In the genomic region with DNA sequence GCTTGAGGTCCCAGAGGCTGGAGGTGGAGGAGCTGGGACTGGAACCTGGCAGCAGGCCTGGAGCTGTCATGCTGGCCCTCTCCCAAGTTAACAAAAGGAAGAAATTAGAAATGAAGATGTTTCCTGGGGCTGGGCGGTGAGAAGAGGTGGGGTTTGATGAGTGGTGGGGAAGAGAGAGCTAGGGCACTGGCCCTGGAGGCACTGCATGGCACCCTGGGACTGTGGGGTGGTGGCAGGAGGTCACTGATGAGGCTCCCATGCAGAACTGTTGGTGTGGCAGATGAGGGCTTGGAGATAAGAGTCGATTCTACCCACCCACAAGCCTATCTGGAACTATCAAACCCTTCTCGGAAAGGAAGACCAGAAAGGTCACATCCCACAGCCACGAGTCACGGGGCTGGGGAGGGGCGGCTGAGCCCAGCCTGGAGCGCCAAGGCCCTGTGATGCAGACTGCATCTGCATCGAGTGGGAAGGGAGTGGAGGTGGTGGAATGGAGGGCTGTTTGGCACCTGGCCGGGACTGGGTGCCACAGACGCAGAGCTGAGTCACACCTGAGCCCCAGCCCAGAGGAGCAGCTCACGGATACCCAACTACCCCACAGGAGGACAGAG, we compare ENCODE assay signal across 8 cellular contexts. TPM values are rescaled to one million over a fixed set of nuclear protein-coding genes. Genes with fewer than 3 reads are reported as not detected.
DNase-seq lines count a peak whose midpoint lies in the region; ATAC-seq and TF ChIP-seq lines count a peak whose summit lies in the region.

No MANE protein-coding gene starts in this region.

- DNase-seq in GM23248 (peak; percentile 64), SJCRH30 (peak; percentile 45), endodermal cell (no peak), renal cortical epithelial cell (ENCODE audit: low read depth) (peak; percentile 47), SKM-1 (lab: John Stamatoyannopoulos, UW; ENCODE audit: unreplicated experiment) (no peak), ascending aorta (ENCODE audit: low spot score in 2 of 2) (no peak)

- H3K4me1 ChIP-seq in GM23248 (ENCODE audit: insufficient read depth) = peaks cover 25% of the 10 kb centered on the region
- H3K4me1 ChIP-seq in SJCRH30 = peaks cover 19% of the 10 kb centered on the region
- H3K4me1 ChIP-seq in endodermal cell (ENCODE audit: control insufficient read depth, insufficient read depth, low read length) = no peaks in the 10 kb centered on the region
- peaks cover 0 to 8% of the 10 kb centered on the region in 2 donors for H3K4me1 ChIP-seq in ascending aorta

- H3K4me3 Mint-ChIP-seq in endodermal cell = no peak overlapping the region

- no peak overlapping the region for H3K4me2 ChIP-seq in GM23248 (ENCODE audit: unreplicated experiment)

- no peaks in the 10 kb centered on the region for H4K20me1 ChIP-seq in GM23248 (ENCODE audit: insufficient read depth)

- in situ Hi-C loops in GM23248 (cut with MboI) = no loop called here

- H3K4me1 Mint-ChIP-seq in endodermal cell = peaks cover 22% of the 10 kb centered on the region

- H3K79me2 ChIP-seq in GM23248 (ENCODE audit: insufficient read depth) = no peaks in the 10 kb centered on the region

- H3K4me3 ChIP-seq in GM23248 (no peak overlapping the region), SJCRH30 (no peak overlapping the region), endodermal cell (ENCODE audit: low read length) (no peak overlapping the region), ascending aorta (no peak overlapping the region)

- no peaks in the 10 kb centered on the region for H3K9me2 ChIP-seq in GM23248 (ENCODE audit: insufficient read depth)

- H3K36me3 ChIP-seq in GM23248 (ENCODE audit: low read depth) (no peaks in the 10 kb centered on the region), SJCRH30 (0 out of 2 replicates have a peak, but pooled peaks cover 2% of the 10 kb centered on the region), endodermal cell (ENCODE audit: control insufficient read depth, insufficient read depth, low read length) (peaks cover 72% of the 10 kb centered on the region), ascending aorta (peaks cover 0 to 9% of the 10 kb centered on the region in 2 donors)

- peaks cover 17% of the 10 kb centered on the region for H3K9me3 Mint-ChIP-seq in endodermal cell

- H3K27ac Mint-ChIP-seq in endodermal cell = peak overlapping the region; percentile 79

- H3K27ac ChIP-seq in GM23248 (peak overlapping the region; percentile 38), SJCRH30 (peak overlapping the region; percentile 19; the same call in 1 of the 2 replicates), endodermal cell (ENCODE audit: low read depth, low read length) (no peak overlapping the region), ascending aorta (peak overlapping the region in 1 of 2 donors; percentile 23)

- WGBS in GM23248 (ENCODE audit: low coverage in 1 of 2, low lambda C conversion rate in 2 of 2, missing lambda C conversion rate in 2 of 2), 2 experiments = 39 to 42% methylated on average over 10 to 11 of the region's 11 CpGs
- WGBS in endodermal cell (ENCODE audit: insufficient coverage in 1 of 2, insufficient read length in 1 of 2), 2 experiments = 88 to 91% methylated on average over 5 to 11 of the region's 11 CpGs

- peaks cover 72% of the 10 kb centered on the region for H3K36me3 Mint-ChIP-seq in endodermal cell (ENCODE audit: low read depth)

- peaks cover 15% of the 10 kb centered on the region; the same call in 1 of the 2 replicates for H3F3A ChIP-seq in GM23248 (ENCODE audit: insufficient read depth)

- no peaks in the 10 kb centered on the region for H3K27me3 Mint-ChIP-seq in endodermal cell (ENCODE audit: insufficient read depth)

- H3K9me3 ChIP-seq in GM23248 (ENCODE audit: low read depth) = no peaks in the 10 kb centered on the region
- no peaks in the 10 kb centered on the region for H3K9me3 ChIP-seq in SJCRH30 (replicated peaks)
- peaks cover 10% of the 10 kb centered on the region for H3K9me3 ChIP-seq in endodermal cell (ENCODE audit: control insufficient read depth, low read length)
- no peaks in the 10 kb centered on the region for H3K9me3 ChIP-seq in ascending aorta

- H3K9ac ChIP-seq in GM23248 = 0 out of 2 replicates have a peak overlapping the region, but pooled peaks have one; percentile 3
- H3K9ac ChIP-seq in endodermal cell (ENCODE audit: extremely low read depth, low read length, poor library complexity, severe bottlenecking) = no peak overlapping the region

- no peaks in the 10 kb centered on the region for H3K27me3 ChIP-seq in GM23248 (replicated peaks; ENCODE audit: insufficient read depth)
- H3K27me3 ChIP-seq in SJCRH30 = no peaks in the 10 kb centered on the region
- H3K27me3 ChIP-seq in endodermal cell (ENCODE audit: control insufficient read depth, insufficient read depth, low read length, poor library complexity, severe bottlenecking) = no peaks in the 10 kb centered on the region
- H3K27me3 ChIP-seq in ascending aorta = no peaks in the 10 kb centered on the region

- intact Hi-C loops in ascending aorta (cut with DNase I) = loop anchor here (5.0 kb wide), 2 partner anchors 43 to 258 kb away; no protein-coding TSS in a partner anchor

- ATAC-seq in HG02884 (IDR thresholded peaks at IDR 0.05; ENCODE audit: unreplicated experiment) (no peak), HG02678 (IDR thresholded peaks at IDR 0.05; ENCODE audit: unreplicated experiment) (no peak)

- TF ChIP-seq CTCF in endodermal cell (conservative IDR thresholded peaks at IDR 0.05) = no peak
- TF ChIP-seq CTCF in ascending aorta (IDR thresholded peaks at IDR 0.05) = no peak

- H2AFZ ChIP-seq in GM23248 = no peak overlapping the region

RNA-seq across cellular contexts. Expression of a gene that starts 29.4 kb away (rescaled TPM):
- total RNA-seq in GM23248 (2014; rRNA removed; shearing (Covaris generic)) = 111 and 113 TPM in 2 replicates
- 91.3 and 102 TPM in 2 replicates for polyA plus RNA-seq in GM23248 (2016; fragmentation: Nextera tagmentation; extraction: Ambion mirVana)
- total RNA-seq in SJCRH30 (2014; rRNA removed; shearing (Covaris generic)) = 139 and 142 TPM in 2 replicates
- total RNA-seq in endodermal cell (10 to 100 TPM; 84.5 to 95.8 TPM), renal cortical epithelial cell (33.3 and 44.8 TPM in 2 replicates), ascending aorta (51.2 TPM)
- 87.1 TPM for polyA plus RNA-seq in endodermal cell (2013, experiment 1 of 2)
- polyA plus RNA-seq in endodermal cell (2013, experiment 2 of 2) = 77.1 TPM

RNA-seq across cellular contexts. Expression of a gene that starts 29.6 kb away (rescaled TPM):
- total RNA-seq in GM23248 (2014; rRNA removed; shearing (Covaris generic)) = 2.5 and 4.9 TPM in 2 replicates
- 3.0 and 3.3 TPM in 2 replicates for polyA plus RNA-seq in GM23248 (2016; fragmentation: Nextera tagmentation; extraction: Ambion mirVana)
- 6.4 and 7.0 TPM in 2 replicates for total RNA-seq in SJCRH30 (2014; rRNA removed; shearing (Covaris generic))
- total RNA-seq in endodermal cell (10 to 100 TPM in 1 of 2 donors, 1 to 10 TPM in 1; 8.2 to 11.0 TPM), renal cortical epithelial cell (2.6 and 6.0 TPM in 2 replicates), ascending aorta (5.1 TPM)
- polyA plus RNA-seq in endodermal cell (2013, experiment 1 of 2) = 13.3 TPM
- 12.0 TPM for polyA plus RNA-seq in endodermal cell (2013, experiment 2 of 2)

Comparison
In these comparisons a context has a peak if more than half of its experiments do, and no peak if none do; other contexts are left out.
1. DNase-seq: peak in GM23248 (single experiment), SJCRH30 (2 of 2) and renal cortical epithelial cell (single experiment); none in endodermal cell (single experiment), SKM-1 (single experiment) and ascending aorta (0 of 2).